In the genomic region with DNA sequence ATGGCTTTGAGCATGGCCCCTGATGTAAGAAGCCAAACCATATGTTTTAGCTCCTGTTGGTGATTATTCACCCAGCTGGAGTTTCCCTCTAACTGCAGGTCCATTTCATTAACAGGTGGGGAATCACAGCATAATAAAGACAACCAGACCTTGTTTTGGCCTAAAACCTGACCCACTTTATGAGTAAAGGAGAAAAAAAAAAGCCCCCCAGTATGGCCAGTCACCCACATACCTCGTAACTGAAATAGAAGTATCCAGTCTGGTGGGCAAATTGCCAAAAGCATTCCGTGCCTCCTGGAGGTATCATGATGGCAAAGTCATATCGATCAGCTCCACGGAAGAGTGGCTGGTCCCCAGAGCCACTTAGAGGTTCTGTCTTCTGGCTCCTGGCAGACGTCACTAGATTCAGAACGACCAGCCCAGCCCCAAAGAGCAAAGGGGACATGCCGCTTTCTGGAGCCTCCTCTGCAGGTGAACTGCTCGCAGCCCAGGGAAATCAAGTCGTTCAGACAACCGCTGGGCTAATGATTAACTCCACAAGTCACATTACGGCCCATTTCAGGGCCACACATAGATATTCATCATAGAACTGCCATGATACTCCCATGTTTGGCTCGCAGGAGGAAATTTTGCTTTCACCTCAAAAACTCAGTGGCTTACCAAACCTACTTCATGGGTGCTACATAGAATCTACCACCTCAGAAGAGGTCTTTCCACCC, we compare ENCODE assay signal across 1 cellular context.
TF ChIP-seq lines count a peak whose summit lies in the region.

A gene (minus strand): TSS at position 478 of the 719 bp plus-strand sequence. CDS start 33 bp downstream, at position 445.

TF ChIP-seq in HepG2, 621 proteins besides CTCF, POLR2A, EP300 and RAD21 (continued from another document and continues in another):
- TF ChIP-seq, protein P1, sequence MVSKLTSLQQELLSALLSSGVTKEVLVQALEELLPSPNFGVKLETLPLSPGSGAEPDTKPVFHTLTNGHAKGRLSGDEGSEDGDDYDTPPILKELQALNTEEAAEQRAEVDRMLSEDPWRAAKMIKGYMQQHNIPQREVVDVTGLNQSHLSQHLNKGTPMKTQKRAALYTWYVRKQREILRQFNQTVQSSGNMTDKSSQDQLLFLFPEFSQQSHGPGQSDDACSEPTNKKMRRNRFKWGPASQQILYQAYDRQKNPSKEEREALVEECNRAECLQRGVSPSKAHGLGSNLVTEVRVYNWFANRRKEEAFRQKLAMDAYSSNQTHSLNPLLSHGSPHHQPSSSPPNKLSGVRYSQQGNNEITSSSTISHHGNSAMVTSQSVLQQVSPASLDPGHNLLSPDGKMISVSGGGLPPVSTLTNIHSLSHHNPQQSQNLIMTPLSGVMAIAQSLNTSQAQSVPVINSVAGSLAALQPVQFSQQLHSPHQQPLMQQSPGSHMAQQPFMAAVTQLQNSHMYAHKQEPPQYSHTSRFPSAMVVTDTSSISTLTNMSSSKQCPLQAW (CRISPR knock-in tag; IDR thresholded peaks at IDR 0.05): peak; percentile 99
- no peak for TF ChIP-seq MTA1 (CRISPR knock-in tag; IDR thresholded peaks at IDR 0.05; ENCODE audit: borderline replicate concordance)
- TF ChIP-seq ZNF556 (CRISPR knock-in tag; IDR thresholded peaks at IDR 0.05; ENCODE audit: borderline replicate concordance): no peak
- TF ChIP-seq SNAPC2 (CRISPR knock-in tag; IDR thresholded peaks at IDR 0.05): no peak
- TF ChIP-seq, protein P2, sequence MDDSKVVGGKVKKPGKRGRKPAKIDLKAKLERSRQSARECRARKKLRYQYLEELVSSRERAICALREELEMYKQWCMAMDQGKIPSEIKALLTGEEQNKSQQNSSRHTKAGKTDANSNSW (CRISPR knock-in tag; IDR thresholded peaks at IDR 0.05; ENCODE audit: borderline replicate concordance): no peak
- TF ChIP-seq ZNF333 (CRISPR knock-in tag; IDR thresholded peaks at IDR 0.05; ENCODE audit: borderline replicate concordance): no peak
- TF ChIP-seq NONO (IDR thresholded peaks at IDR 0.05): no peak
- 0 out of 2 replicates have a peak, but pooled peaks have one; percentile 58 for TF ChIP-seq NONO (CRISPR knock-in tag; conservative IDR thresholded peaks at IDR 0.05)
- TF ChIP-seq ZNF225 (CRISPR knock-in tag; IDR thresholded peaks at IDR 0.05): no peak
- TF ChIP-seq, protein P3, sequence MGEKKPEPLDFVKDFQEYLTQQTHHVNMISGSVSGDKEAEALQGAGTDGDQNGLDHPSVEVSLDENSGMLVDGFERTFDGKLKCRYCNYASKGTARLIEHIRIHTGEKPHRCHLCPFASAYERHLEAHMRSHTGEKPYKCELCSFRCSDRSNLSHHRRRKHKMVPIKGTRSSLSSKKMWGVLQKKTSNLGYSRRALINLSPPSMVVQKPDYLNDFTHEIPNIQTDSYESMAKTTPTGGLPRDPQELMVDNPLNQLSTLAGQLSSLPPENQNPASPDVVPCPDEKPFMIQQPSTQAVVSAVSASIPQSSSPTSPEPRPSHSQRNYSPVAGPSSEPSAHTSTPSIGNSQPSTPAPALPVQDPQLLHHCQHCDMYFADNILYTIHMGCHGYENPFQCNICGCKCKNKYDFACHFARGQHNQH (CRISPR knock-in tag; IDR thresholded peaks at IDR 0.05): peak; percentile 34; the same call in 1 of the 2 replicates
- no peak for TF ChIP-seq SRSF1 (optimal IDR thresholded peaks at IDR 0.05; ENCODE audit: low read depth, low read length)
- TF ChIP-seq ZBTB7A (CRISPR knock-in tag; IDR thresholded peaks at IDR 0.05): no peak
- TF ChIP-seq ATM (IDR thresholded peaks at IDR 0.05; ENCODE audit: borderline replicate concordance): no peak
- TF ChIP-seq EEA1 (CRISPR knock-in tag; IDR thresholded peaks at IDR 0.05; ENCODE audit: borderline replicate concordance): no peak
- TF ChIP-seq ZSCAN29 (CRISPR knock-in tag; conservative IDR thresholded peaks at IDR 0.05): no peak
- TF ChIP-seq ARNT2 (CRISPR knock-in tag; IDR thresholded peaks at IDR 0.05; ENCODE audit: low read depth): 0 out of 2 replicates have a peak, but pooled peaks have one; percentile 54
- TF ChIP-seq, protein P4, sequence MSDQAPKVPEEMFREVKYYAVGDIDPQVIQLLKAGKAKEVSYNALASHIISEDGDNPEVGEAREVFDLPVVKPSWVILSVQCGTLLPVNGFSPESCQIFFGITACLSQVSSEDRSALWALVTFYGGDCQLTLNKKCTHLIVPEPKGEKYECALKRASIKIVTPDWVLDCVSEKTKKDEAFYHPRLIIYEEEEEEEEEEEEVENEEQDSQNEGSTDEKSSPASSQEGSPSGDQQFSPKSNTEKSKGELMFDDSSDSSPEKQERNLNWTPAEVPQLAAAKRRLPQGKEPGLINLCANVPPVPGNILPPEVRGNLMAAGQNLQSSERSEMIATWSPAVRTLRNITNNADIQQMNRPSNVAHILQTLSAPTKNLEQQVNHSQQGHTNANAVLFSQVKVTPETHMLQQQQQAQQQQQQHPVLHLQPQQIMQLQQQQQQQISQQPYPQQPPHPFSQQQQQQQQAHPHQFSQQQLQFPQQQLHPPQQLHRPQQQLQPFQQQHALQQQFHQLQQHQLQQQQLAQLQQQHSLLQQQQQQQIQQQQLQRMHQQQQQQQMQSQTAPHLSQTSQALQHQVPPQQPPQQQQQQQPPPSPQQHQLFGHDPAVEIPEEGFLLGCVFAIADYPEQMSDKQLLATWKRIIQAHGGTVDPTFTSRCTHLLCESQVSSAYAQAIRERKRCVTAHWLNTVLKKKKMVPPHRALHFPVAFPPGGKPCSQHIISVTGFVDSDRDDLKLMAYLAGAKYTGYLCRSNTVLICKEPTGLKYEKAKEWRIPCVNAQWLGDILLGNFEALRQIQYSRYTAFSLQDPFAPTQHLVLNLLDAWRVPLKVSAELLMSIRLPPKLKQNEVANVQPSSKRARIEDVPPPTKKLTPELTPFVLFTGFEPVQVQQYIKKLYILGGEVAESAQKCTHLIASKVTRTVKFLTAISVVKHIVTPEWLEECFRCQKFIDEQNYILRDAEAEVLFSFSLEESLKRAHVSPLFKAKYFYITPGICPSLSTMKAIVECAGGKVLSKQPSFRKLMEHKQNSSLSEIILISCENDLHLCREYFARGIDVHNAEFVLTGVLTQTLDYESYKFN (CRISPR knock-in tag; conservative IDR thresholded peaks at IDR 0.05): peak; percentile 44; the same call in 1 of the 2 replicates
- no peak for TF ChIP-seq NR3C1 (CRISPR knock-in tag; IDR thresholded peaks at IDR 0.05)
- no peak; the same call in 1 of the 2 replicates for TF ChIP-seq PITX1 (CRISPR knock-in tag; IDR thresholded peaks at IDR 0.05)
- TF ChIP-seq ZMAT3 (CRISPR knock-in tag; conservative IDR thresholded peaks at IDR 0.05): peak; percentile 43; the same call in 1 of the 2 replicates
- no peak for TF ChIP-seq IKZF4 (CRISPR knock-in tag; IDR thresholded peaks at IDR 0.05; ENCODE audit: borderline replicate concordance, low read depth, not compliant biosample characterization)
- 0 out of 2 replicates have a peak, but pooled peaks have one; percentile 24 for TF ChIP-seq NFE2 (CRISPR knock-in tag; IDR thresholded peaks at IDR 0.05)
- peak; percentile 50; the same call in 1 of the 2 replicates for TF ChIP-seq SMAD1 (CRISPR knock-in tag; IDR thresholded peaks at IDR 0.05; ENCODE audit: borderline replicate concordance, low read depth)
- no peak for TF ChIP-seq SATB2 (CRISPR knock-in tag; IDR thresholded peaks at IDR 0.05)
- TF ChIP-seq, protein P5, sequence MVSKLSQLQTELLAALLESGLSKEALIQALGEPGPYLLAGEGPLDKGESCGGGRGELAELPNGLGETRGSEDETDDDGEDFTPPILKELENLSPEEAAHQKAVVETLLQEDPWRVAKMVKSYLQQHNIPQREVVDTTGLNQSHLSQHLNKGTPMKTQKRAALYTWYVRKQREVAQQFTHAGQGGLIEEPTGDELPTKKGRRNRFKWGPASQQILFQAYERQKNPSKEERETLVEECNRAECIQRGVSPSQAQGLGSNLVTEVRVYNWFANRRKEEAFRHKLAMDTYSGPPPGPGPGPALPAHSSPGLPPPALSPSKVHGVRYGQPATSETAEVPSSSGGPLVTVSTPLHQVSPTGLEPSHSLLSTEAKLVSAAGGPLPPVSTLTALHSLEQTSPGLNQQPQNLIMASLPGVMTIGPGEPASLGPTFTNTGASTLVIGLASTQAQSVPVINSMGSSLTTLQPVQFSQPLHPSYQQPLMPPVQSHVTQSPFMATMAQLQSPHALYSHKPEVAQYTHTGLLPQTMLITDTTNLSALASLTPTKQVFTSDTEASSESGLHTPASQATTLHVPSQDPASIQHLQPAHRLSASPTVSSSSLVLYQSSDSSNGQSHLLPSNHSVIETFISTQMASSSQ (IDR thresholded peaks at IDR 0.05; ENCODE audit: low read depth): peak; percentile 94
- TF ChIP-seq, protein P5 (CRISPR knock-in tag; IDR thresholded peaks at IDR 0.05; ENCODE audit: borderline replicate concordance): peak; percentile 95
- TF ChIP-seq, protein P6, sequence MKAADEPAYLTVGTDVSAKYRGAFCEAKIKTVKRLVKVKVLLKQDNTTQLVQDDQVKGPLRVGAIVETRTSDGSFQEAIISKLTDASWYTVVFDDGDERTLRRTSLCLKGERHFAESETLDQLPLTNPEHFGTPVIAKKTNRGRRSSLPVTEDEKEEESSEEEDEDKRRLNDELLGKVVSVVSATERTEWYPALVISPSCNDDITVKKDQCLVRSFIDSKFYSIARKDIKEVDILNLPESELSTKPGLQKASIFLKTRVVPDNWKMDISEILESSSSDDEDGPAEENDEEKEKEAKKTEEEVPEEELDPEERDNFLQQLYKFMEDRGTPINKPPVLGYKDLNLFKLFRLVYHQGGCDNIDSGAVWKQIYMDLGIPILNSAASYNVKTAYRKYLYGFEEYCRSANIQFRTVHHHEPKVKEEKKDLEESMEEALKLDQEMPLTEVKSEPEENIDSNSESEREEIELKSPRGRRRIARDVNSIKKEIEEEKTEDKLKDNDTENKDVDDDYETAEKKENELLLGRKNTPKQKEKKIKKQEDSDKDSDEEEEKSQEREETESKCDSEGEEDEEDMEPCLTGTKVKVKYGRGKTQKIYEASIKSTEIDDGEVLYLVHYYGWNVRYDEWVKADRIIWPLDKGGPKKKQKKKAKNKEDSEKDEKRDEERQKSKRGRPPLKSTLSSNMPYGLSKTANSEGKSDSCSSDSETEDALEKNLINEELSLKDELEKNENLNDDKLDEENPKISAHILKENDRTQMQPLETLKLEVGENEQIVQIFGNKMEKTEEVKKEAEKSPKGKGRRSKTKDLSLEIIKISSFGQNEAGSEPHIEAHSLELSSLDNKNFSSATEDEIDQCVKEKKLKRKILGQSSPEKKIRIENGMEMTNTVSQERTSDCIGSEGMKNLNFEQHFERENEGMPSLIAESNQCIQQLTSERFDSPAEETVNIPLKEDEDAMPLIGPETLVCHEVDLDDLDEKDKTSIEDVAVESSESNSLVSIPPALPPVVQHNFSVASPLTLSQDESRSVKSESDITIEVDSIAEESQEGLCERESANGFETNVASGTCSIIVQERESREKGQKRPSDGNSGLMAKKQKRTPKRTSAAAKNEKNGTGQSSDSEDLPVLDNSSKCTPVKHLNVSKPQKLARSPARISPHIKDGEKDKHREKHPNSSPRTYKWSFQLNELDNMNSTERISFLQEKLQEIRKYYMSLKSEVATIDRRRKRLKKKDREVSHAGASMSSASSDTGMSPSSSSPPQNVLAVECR (CRISPR knock-in tag; IDR thresholded peaks at IDR 0.05; ENCODE audit: borderline replicate concordance): peak; percentile 49; the same call in 1 of the 2 replicates
- no peak for TF ChIP-seq SIN3B (IDR thresholded peaks at IDR 0.05; ENCODE audit: low read length)
- TF ChIP-seq, protein P7, sequence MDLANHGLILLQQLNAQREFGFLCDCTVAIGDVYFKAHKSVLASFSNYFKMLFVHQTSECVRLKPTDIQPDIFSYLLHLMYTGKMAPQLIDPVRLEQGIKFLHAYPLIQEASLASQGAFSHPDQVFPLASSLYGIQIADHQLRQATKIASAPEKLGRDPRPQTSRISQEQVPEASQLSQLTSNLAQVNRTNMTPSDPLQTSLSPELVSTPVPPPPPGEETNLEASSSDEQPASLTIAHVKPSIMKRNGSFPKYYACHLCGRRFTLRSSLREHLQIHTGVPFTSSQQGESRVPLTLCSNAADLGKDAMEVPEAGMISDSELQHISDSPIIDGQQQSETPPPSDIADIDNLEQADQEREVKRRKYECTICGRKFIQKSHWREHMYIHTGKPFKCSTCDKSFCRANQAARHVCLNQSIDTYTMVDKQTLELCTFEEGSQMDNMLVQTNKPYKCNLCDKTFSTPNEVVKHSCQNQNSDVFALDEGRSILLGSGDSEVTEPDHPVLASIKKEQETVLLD (CRISPR knock-in tag; IDR thresholded peaks at IDR 0.05; ENCODE audit: low read depth): no peak
- no peak for TF ChIP-seq NCOA5 (CRISPR knock-in tag; IDR thresholded peaks at IDR 0.05)
- no peak for TF ChIP-seq ZNF24 (IDR thresholded peaks at IDR 0.05)
- TF ChIP-seq, protein P8, sequence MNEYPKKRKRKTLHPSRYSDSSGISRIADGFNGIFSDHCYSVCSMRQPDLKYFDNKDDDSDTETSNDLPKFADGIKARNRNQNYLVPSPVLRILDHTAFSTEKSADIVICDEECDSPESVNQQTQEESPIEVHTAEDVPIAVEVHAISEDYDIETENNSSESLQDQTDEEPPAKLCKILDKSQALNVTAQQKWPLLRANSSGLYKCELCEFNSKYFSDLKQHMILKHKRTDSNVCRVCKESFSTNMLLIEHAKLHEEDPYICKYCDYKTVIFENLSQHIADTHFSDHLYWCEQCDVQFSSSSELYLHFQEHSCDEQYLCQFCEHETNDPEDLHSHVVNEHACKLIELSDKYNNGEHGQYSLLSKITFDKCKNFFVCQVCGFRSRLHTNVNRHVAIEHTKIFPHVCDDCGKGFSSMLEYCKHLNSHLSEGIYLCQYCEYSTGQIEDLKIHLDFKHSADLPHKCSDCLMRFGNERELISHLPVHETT (CRISPR knock-in tag; conservative IDR thresholded peaks at IDR 0.05): 0 out of 2 replicates have a peak, but pooled peaks have one; percentile 47
- TF ChIP-seq, protein P9, sequence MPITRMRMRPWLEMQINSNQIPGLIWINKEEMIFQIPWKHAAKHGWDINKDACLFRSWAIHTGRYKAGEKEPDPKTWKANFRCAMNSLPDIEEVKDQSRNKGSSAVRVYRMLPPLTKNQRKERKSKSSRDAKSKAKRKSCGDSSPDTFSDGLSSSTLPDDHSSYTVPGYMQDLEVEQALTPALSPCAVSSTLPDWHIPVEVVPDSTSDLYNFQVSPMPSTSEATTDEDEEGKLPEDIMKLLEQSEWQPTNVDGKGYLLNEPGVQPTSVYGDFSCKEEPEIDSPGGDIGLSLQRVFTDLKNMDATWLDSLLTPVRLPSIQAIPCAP (CRISPR knock-in tag; IDR thresholded peaks at IDR 0.05; ENCODE audit: low read depth): no peak
- peak; percentile 20; the same call in 1 of the 2 replicates for TF ChIP-seq HDAC2 (CRISPR knock-in tag; IDR thresholded peaks at IDR 0.05)
- TF ChIP-seq, protein P10, sequence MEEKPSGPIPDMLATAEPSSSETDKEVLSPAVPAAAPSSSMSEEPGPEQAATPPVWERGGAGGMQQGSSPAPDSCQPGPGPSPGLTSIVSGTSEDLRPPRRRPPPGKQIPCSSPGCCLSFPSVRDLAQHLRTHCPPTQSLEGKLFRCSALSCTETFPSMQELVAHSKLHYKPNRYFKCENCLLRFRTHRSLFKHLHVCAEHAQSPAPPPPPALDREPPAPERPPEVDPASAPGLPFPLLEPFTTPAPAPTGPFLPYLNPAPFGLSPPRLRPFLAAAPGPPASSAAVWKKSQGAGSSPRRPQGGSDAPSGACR (CRISPR knock-in tag; IDR thresholded peaks at IDR 0.05): no peak
